18 cellular contexts compared by ENCODE assay signal in the genomic region with DNA sequence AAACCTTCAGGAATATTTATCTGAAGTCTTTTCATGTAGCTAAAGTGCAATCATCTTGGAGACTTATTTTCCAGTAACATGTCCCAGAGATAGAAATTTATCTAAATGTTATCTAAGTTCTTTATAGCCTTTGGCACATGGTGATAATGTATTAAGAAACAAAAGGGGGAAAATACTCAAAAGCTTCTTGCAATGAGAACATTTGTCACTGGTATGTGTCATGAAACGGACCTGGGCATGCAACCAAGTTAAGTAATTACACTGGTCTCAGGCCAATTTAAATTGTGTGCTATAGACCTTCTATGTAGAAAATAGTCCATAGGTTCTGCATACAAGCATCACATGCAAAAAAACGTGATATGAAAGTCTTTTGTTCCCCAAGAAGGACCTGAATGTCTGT.
DNase-seq lines count a peak whose midpoint lies in the region; ATAC-seq, FAIRE-seq and TF ChIP-seq lines count a peak whose summit lies in the region.
"Had no signal": no experiment of that assay in that cellular context is flagged by ENCODE, and none has a peak within 500 bp of the region (broad histone marks: within the 10 kb centered on the region; RNA-seq: fewer than 3 reads in every experiment).

No MANE protein-coding gene starts in this region.

- no peak overlapping the region for H3K4me2 ChIP-seq in A549

- TF ChIP-seq CTCF in A549 (IDR thresholded peaks at IDR 0.05) (no peak), heart right ventricle (IDR thresholded peaks at IDR 0.05) (no peak)

- no peak overlapping the region for H3K9ac ChIP-seq in adipocyte (ENCODE audit: low read length)

- H3K36me3 ChIP-seq in adipocyte (ENCODE audit: control insufficient read depth, insufficient read depth, low read length, severe bottlenecking) = no peaks in the 10 kb centered on the region
- peaks cover 0 to under 1% (median 0%) of the 10 kb centered on the region in 9 donors for H3K36me3 ChIP-seq in heart right ventricle
- H3K36me3 ChIP-seq: HAP-1 had no signal

- intact Hi-C loops in heart right ventricle (cut with DNase I) = no loop called here

- no peak overlapping the region for H3K4me3 ChIP-seq in A549
- no peak overlapping the region for H3K4me3 ChIP-seq in adipocyte (ENCODE audit: low read length)
- no peak overlapping the region for H3K4me3 ChIP-seq in heart right ventricle
- H3K4me3 ChIP-seq: HAP-1 had no signal

- TF ChIP-seq EP300 in A549 (IDR thresholded peaks at IDR 0.05) = no peak

- CTCF ChIA-PET in A549 (lab: Yijun Ruan, JAX) = no interaction called here

- no peak for TF ChIP-seq POLR2A in A549 (IDR thresholded peaks at IDR 0.05; ENCODE audit: low read length)

- ATAC-seq in A549 (no peak), heart right ventricle (peak in 6 of 8 donors; percentile 25 to 67 (median 50)), GM21447 (IDR thresholded peaks at IDR 0.05; ENCODE audit: unreplicated experiment) (no peak), GM18520 (IDR thresholded peaks at IDR 0.05; ENCODE audit: unreplicated experiment) (no peak), HG03196 (IDR thresholded peaks at IDR 0.05; ENCODE audit: unreplicated experiment) (no peak)
- ATAC-seq: activated CD8-positive, alpha-beta T cell treated with anti-CD3 and anti-CD28 coated beads, Interleukin-2, amount 10 ng/mL, durations not matched to agents 7 days and 5 days; esophagus mucosa had no signal

- DNase-seq in A549 (ENCODE audit: low read depth in 1 of 2, low spot score in 1 of 2) (no peak), HCEC 1CT (peak; percentile 68), adipocyte (ENCODE audit: low read depth) (peak; percentile 57), heart right ventricle (peak in 1 of 2 donors; percentile 28), C1 segment of cervical spinal cord (lab: John Stamatoyannopoulos, UW) (no peak)
- DNase-seq: activated CD8-positive, alpha-beta T cell treated with anti-CD3 and anti-CD28 coated beads, Interleukin-2, amount 10 ng/mL, durations not matched to agents 7 days and 5 days; activated gamma-delta T cell; NCI-H1048; posterior cingulate gyrus; SHP77 treated with DMSO at 0.1 percent for 48 hours; stimulated activated CD4-positive, alpha-beta T cell treated with anti-CD3 and anti-CD28 coated beads, Interleukin-2, amount 100 ng/mL, for 24 hours had no signal

- H3K4me1 ChIP-seq in A549 (no peaks in the 10 kb centered on the region; the same call in 2 of the 3 replicates), adipocyte (ENCODE audit: control insufficient read depth, insufficient read depth, low read length) (peaks cover 31% of the 10 kb centered on the region), heart right ventricle (peaks cover 0 to 60% (median 24%) of the 10 kb centered on the region in 9 donors)
- H3K4me1 ChIP-seq: HAP-1 had no signal

- no peaks in the 10 kb centered on the region for H3K27me3 ChIP-seq in adipocyte (replicated peaks; ENCODE audit: control insufficient read depth, insufficient read depth, low read length)
- H3K27me3 ChIP-seq in heart right ventricle = no peaks in the 10 kb centered on the region

- POLR2A ChIA-PET in A549 (lab: Yijun Ruan, JAX) = no interaction called here

- peak; percentile 56 for FAIRE-seq in A549 (lab: Jason Lieb, UNC)
- FAIRE-seq: GM12892, HTR-8/SVneo had no signal

- no peak for TF ChIP-seq RAD21 in A549 (conservative IDR thresholded peaks at IDR 0.05 in 1 of 2, IDR thresholded peaks at IDR 0.05 in 1 of 2)

- WGBS in A549 (ENCODE audit: missing lambda C conversion rate) = 7% methylated on average over 2 of the region's 2 CpGs
- 22 to 23% methylated on average over 2 of the region's 2 CpGs for WGBS in heart right ventricle, 2 donors

- no peak overlapping the region for H3K27ac ChIP-seq in A549
- peak overlapping the region in 2 of 10 donors; percentile 7 to 56 for H3K27ac ChIP-seq in heart right ventricle

- peaks cover 6% of the 10 kb centered on the region; the same call in 1 of the 3 replicates for H3K9me3 ChIP-seq in A549
- peaks cover 9% of the 10 kb centered on the region for H3K9me3 ChIP-seq in adipocyte (ENCODE audit: control insufficient read depth, low read length)
- H3K9me3 ChIP-seq in heart right ventricle = peaks cover 0 to 19% (median 10%) of the 10 kb centered on the region in 11 donors

TF ChIP-seq in A549, 52 proteins besides CTCF, POLR2A, EP300 and RAD21:
- TF ChIP-seq E2F6 (IDR thresholded peaks at IDR 0.05; ENCODE audit: borderline replicate concordance, low read depth) = no peak
- no peak for TF ChIP-seq MAX (IDR thresholded peaks at IDR 0.05)
- no peak for TF ChIP-seq PHF8 (IDR thresholded peaks at IDR 0.05; ENCODE audit: borderline replicate concordance, low read depth)
- TF ChIP-seq SREBF2 (IDR thresholded peaks at IDR 0.05) = no peak
- no peak for TF ChIP-seq MYC (IDR thresholded peaks at IDR 0.05; ENCODE audit: borderline replicate concordance, low read length)
- TF ChIP-seq, protein P1, sequence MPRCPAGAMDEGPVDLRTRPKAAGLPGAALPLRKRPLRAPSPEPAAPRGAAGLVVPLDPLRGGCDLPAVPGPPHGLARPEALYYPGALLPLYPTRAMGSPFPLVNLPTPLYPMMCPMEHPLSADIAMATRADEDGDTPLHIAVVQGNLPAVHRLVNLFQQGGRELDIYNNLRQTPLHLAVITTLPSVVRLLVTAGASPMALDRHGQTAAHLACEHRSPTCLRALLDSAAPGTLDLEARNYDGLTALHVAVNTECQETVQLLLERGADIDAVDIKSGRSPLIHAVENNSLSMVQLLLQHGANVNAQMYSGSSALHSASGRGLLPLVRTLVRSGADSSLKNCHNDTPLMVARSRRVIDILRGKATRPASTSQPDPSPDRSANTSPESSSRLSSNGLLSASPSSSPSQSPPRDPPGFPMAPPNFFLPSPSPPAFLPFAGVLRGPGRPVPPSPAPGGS (IDR thresholded peaks at IDR 0.05) = no peak
- TF ChIP-seq BHLHE40 (IDR thresholded peaks at IDR 0.05; ENCODE audit: low read depth, low read length) = no peak
- no peak for TF ChIP-seq POLR2AphosphoS2 (conservative IDR thresholded peaks at IDR 0.05; ENCODE audit: low read length)
- TF ChIP-seq REST (IDR thresholded peaks at IDR 0.05) = no peak
- TF ChIP-seq HEYL (CRISPR knock-in tag; IDR thresholded peaks at IDR 0.05) = no peak
- no peak for TF ChIP-seq ESRRA (IDR thresholded peaks at IDR 0.05; ENCODE audit: borderline replicate concordance, low read length)
- TF ChIP-seq JUNB (IDR thresholded peaks at IDR 0.05) = no peak
- TF ChIP-seq HOXA7 (CRISPR knock-in tag; IDR thresholded peaks at IDR 0.05) = no peak
- TF ChIP-seq HES2 (IDR thresholded peaks at IDR 0.05) = no peak
- no peak for TF ChIP-seq ATOH8 (CRISPR knock-in tag; IDR thresholded peaks at IDR 0.05; ENCODE audit: low read depth)
- no peak for TF ChIP-seq FOXS1 (CRISPR knock-in tag; IDR thresholded peaks at IDR 0.05)
- TF ChIP-seq RFX5 (IDR thresholded peaks at IDR 0.05) = no peak
- no peak for TF ChIP-seq TP53 (CRISPR knock-in tag; IDR thresholded peaks at IDR 0.05)
- no peak for TF ChIP-seq CHD4 (IDR thresholded peaks at IDR 0.05; ENCODE audit: borderline replicate concordance)
- TF ChIP-seq ZNF302 (CRISPR knock-in tag; IDR thresholded peaks at IDR 0.05) = no peak
TF ChIP-seq in A549: peak in this region for 0.

Comparison
In these comparisons a context has a peak if more than half of its experiments do, and no peak if none do; other contexts are left out.
1. ATAC-seq: peak in heart right ventricle (6 of 8); none in A549 (0 of 2), GM21447 (single experiment), GM18520 (single experiment) and HG03196 (single experiment).
2. DNase-seq: peak in HCEC 1CT (single experiment) and adipocyte (single experiment); none in A549 (0 of 2) and C1 segment of cervical spinal cord (0 of 14).